ENCODE assay signal across 17 cellular contexts in the genomic region with DNA sequence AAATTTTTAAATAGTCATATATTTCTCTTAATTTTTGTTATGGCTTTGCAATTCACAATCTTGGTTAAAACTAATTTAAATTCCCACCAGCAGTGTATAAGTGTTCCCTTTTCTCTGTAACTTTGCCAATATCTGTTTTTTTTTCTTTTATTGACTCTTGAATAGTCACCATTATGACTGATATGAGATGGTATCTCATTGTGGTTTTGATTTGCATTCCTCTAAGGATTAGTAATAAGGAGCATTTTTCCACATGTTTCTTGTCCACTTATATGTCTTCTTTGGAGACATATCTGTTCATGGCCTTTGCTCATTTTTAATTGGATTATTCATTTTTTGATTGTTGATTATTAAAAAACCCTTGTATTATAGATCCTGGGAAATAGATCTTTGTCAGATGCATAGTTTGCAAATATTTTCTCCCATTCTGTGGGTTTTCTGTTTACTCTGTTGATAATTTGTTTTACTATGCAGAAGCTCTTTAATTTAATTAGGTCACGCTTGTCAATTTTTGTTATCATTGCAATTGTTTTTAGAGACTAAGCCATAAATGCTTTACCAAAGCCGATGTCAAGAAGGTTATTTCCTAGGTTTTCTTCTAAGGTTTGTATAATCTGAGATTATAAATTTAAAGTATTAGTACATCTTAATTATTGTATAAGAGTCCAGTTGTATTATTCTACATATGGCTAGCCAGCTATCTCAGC.
A peak's percentile ranks its signal among the peaks of the same experiment; 100 is the strongest.
DNase-seq lines count a peak whose midpoint lies in the region; TF ChIP-seq lines count a peak whose summit lies in the region.
"Had no signal": no experiment of that assay in that cellular context is flagged by ENCODE, and none has a peak within 500 bp of the region (broad histone marks: within the 10 kb centered on the region; RNA-seq: fewer than 3 reads in every experiment).

No MANE protein-coding gene starts in this region.

- POLR2A ChIA-PET in AG04449 (lab: Yijun Ruan, JAX) (no interaction called here), GM10248 (lab: Yijun Ruan, JAX) (no interaction called here)

- H3K4me1 ChIP-seq in adipocyte (ENCODE audit: control insufficient read depth, insufficient read depth, low read length) = peaks cover 3% of the 10 kb centered on the region
- H3K4me1 ChIP-seq: pancreas had no signal

- no peak for TF ChIP-seq CTCF in AG04449 (IDR thresholded peaks at IDR 0.05; ENCODE audit: insufficient read depth, low read length, missing control alignments)
- no peak for TF ChIP-seq CTCF in foreskin fibroblast (IDR thresholded peaks at IDR 0.05; ENCODE audit: low read depth, low read length)
- no peak for TF ChIP-seq CTCF in GM10248 (IDR thresholded peaks at IDR 0.05; ENCODE audit: control extremely low read depth, extremely low read depth, low read depth, missing control alignments)

- H3K9ac ChIP-seq in adipocyte (ENCODE audit: low read length) = no peak overlapping the region

- peaks cover 19% of the 10 kb centered on the region for H3K9me3 ChIP-seq in adipocyte (ENCODE audit: control insufficient read depth, low read length)
- H3K9me3 ChIP-seq: pancreas had no signal

- DNase-seq in AG04449 (ENCODE audit: low read depth, low spot score) = peak; percentile 64
- DNase-seq in HS-5 (ENCODE audit: low read depth) = peak; percentile 77
- DNase-seq in adipocyte (ENCODE audit: low read depth) = peak; percentile 70
- peak; percentile 11 to 42 for DNase-seq in foreskin fibroblast
- no peak for DNase-seq in NCI-H2107 treated with DMSO at 0.1 percent for 48 hours (lab: John Stamatoyannopoulos, UW; ENCODE audit: unreplicated experiment)
- no peak for DNase-seq in GM10248 (ENCODE audit: extremely low spot score)
- no peak for DNase-seq in central memory CD4-positive, alpha-beta T cell
- no peak for DNase-seq in epidermal melanocyte (ENCODE audit: insufficient read length, low spot score)
- DNase-seq: activated naive CD8-positive, alpha-beta T cell treated with anti-CD3 and anti-CD28 coated beads, Interleukin-2, amount 10 ng/mL, durations not matched to agents 7 days and 5 days; activated T-cell treated with anti-CD3 and anti-CD28 coated beads for 4 hours; AML-193; hypothalamus; mesendoderm; NCI-H510A treated with DMSO at 0.1 percent for 48 hours; pancreas; SHP77 treated with DMSO at 0.1 percent for 48 hours; WERI-Rb-1 had no signal

- H3K4me3 ChIP-seq in AG04449 (ENCODE audit: low read depth, low read length) (no peak overlapping the region), adipocyte (ENCODE audit: low read length) (no peak overlapping the region), foreskin fibroblast (ENCODE audit: low read depth in 1 of 2, low read length in 2 of 2) (no peak overlapping the region)
- H3K4me3 ChIP-seq: pancreas had no signal

- H3K36me3 ChIP-seq in adipocyte (ENCODE audit: control insufficient read depth, insufficient read depth, low read length, severe bottlenecking) = no peaks in the 10 kb centered on the region
- H3K36me3 ChIP-seq: pancreas, WERI-Rb-1 had no signal

- CTCF ChIA-PET in AG04449 (lab: Yijun Ruan, JAX) (no interaction called here), GM10248 (lab: Yijun Ruan, JAX) (no interaction called here)

- H3K27me3 ChIP-seq in adipocyte (replicated peaks; ENCODE audit: control insufficient read depth, insufficient read depth, low read length) = no peaks in the 10 kb centered on the region
- H3K27me3 ChIP-seq: pancreas had no signal

Comparison
In these comparisons a context has a peak if more than half of its experiments do, and no peak if none do; other contexts are left out.
1. DNase-seq: peak in AG04449 (single experiment), HS-5 (single experiment), adipocyte (single experiment) and foreskin fibroblast (2 of 2); none in NCI-H2107 treated with DMSO at 0.1 percent for 48 hours (single experiment), GM10248 (single experiment), central memory CD4-positive, alpha-beta T cell (single experiment) and epidermal melanocyte (single experiment).